Comparison of ENCODE assay signal across 21 cellular contexts in the genomic region with DNA sequence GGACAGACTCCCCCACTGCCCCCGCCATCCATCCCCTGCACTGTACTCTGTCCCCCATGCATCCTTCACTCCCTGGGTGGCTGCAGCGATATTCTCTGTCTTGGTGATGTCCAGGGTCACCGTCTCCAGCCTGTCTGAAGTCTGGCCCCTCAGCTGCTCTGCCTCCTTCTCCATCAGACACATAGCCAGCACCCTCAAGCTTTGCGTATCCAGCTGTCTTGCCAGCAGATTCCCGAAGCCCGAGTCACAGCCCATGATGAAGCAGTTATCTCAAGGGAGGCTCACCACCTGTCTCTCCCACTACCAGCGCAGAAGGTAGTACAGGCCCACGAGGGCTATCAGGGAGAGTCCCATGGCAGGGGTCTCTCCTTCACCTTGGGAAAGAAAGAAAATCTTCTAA.
A peak's percentile ranks its signal among the peaks of the same experiment; 100 is the strongest.
DNase-seq lines count a peak whose midpoint lies in the region; ATAC-seq and TF ChIP-seq lines count a peak whose summit lies in the region.
"Had no signal": no experiment of that assay in that cellular context is flagged by ENCODE, and none has a peak within 500 bp of the region (broad histone marks: within the 10 kb centered on the region; RNA-seq: fewer than 3 reads in every experiment).

No MANE protein-coding gene starts in this region.

- no TSS peak for BruUV-seq in MCF 10A (replicated peaks; lab: Mats Ljungman, UMichigan)

- POLR2A ChIA-PET in MCF 10A (lab: Yijun Ruan, JAX), result interaction anchor here (1.1 to 1.8 kb wide), 2 partner anchors 57 to 146 kb away, joined by 6 to 7 read pairs; no protein-coding TSS in a partner anchor

- TF ChIP-seq CTCF in MCF 10A (IDR thresholded peaks at IDR 0.05; ENCODE audit: unreplicated experiment), result no peak
- TF ChIP-seq CTCF in breast epithelium (IDR thresholded peaks at IDR 0.05), result no peak
- TF ChIP-seq CTCF in astrocyte of the spinal cord (IDR thresholded peaks at IDR 0.05; ENCODE audit: low read depth, low read length), result no peak

- ATAC-seq in GM21786 (IDR thresholded peaks at IDR 0.05; ENCODE audit: unreplicated experiment), result no peak
- ATAC-seq: naive thymus-derived CD4-positive, alpha-beta T cell; upper lobe of right lung had no signal

- peaks cover 0 to 4% of the 10 kb centered on the region in 2 donors for H3K4me1 ChIP-seq in breast epithelium

- intact Hi-C loops in MCF 10A (cut with micrococcal nuclease), result loop anchor here (1.0 kb wide), 1 partner anchor 146 kb away; no protein-coding TSS in a partner anchor
- intact Hi-C loops in breast epithelium (cut with DNase I; ENCODE audit: low total_unique reads), result loop anchor here (5.0 kb wide), 1 partner anchor 309 kb away; no protein-coding TSS in a partner anchor
- intact Hi-C loops in activated naive CD4-positive, alpha-beta T cell treated with anti-CD3 and anti-CD28 coated beads for 36 hours (cut with micrococcal nuclease), result loop anchor here (1.0 kb wide), 2 partner anchors 146 to 158 kb away; no protein-coding TSS in a partner anchor

- no peaks in the 10 kb centered on the region for H3K36me3 ChIP-seq in breast epithelium
- H3K36me3 ChIP-seq: left ventricle myocardium inferior, Peyer's patch, upper lobe of right lung had no signal

- H3K4me3 Mint-ChIP-seq in MCF 10A (ENCODE audit: unreplicated experiment), result no peak overlapping the region
- no peak overlapping the region for H3K4me3 Mint-ChIP-seq in activated naive CD4-positive, alpha-beta T cell treated with anti-CD3 and anti-CD28 coated beads for 36 hours
- H3K4me3 Mint-ChIP-seq: activated B cell treated with CpG ODN at 0.5 μM for 24 hours; activated naive CD4-positive, alpha-beta T cell treated with anti-CD3 and anti-CD28 coated beads, Interleukin-2, amount 50 U/mL, for 24 hours; IgD-negative memory B cell; naive thymus-derived CD4-positive, alpha-beta T cell had no signal

- no peak overlapping the region for H3K27ac ChIP-seq in breast epithelium
- H3K27ac ChIP-seq: left ventricle myocardium inferior, Peyer's patch had no signal

- H3K4me3 ChIP-seq in breast epithelium (no peak overlapping the region), astrocyte of the spinal cord (ENCODE audit: low read depth, low read length) (no peak overlapping the region)
- H3K4me3 ChIP-seq: left ventricle myocardium inferior, Peyer's patch, upper lobe of right lung had no signal

- no peaks in the 10 kb centered on the region for H3K27me3 Mint-ChIP-seq in MCF 10A (ENCODE audit: insufficient read depth, unreplicated experiment)
- H3K27me3 Mint-ChIP-seq in activated naive CD4-positive, alpha-beta T cell treated with anti-CD3 and anti-CD28 coated beads for 36 hours (ENCODE audit: low read depth), result no peaks in the 10 kb centered on the region
- H3K27me3 Mint-ChIP-seq: activated naive CD4-positive, alpha-beta T cell treated with anti-CD3 and anti-CD28 coated beads, Interleukin-2, amount 50 U/mL, for 24 hours had no signal

- H3K27ac Mint-ChIP-seq in MCF 10A (ENCODE audit: low read depth, unreplicated experiment), result peak overlapping the region; percentile 65
- H3K27ac Mint-ChIP-seq in activated naive CD4-positive, alpha-beta T cell treated with anti-CD3 and anti-CD28 coated beads for 36 hours, result no peak overlapping the region
- H3K27ac Mint-ChIP-seq: activated B cell treated with CpG ODN at 0.5 μM for 24 hours; activated naive CD4-positive, alpha-beta T cell treated with anti-CD3 and anti-CD28 coated beads, Interleukin-2, amount 50 U/mL, for 24 hours; IgD-negative memory B cell; naive thymus-derived CD4-positive, alpha-beta T cell had no signal

- DNase-seq in MCF 10A (ENCODE audit: unreplicated experiment) (no peak), breast epithelium (ENCODE audit: low spot score in 2 of 2) (no peak), astrocyte of the spinal cord (ENCODE audit: low read depth, low spot score) (peak; percentile 26), kidney tubule cell (ENCODE audit: low spot score) (peak; percentile 72), NCI-H526 (lab: John Stamatoyannopoulos, UW) (no peak)
- DNase-seq in activated T-cell treated with anti-CD3 and anti-CD28 coated beads, Interleukin-2, amount 50 U/mL, for 48 hours, result no peak
- no peak for DNase-seq in activated naive CD4-positive, alpha-beta T cell treated with anti-CD3 and anti-CD28 coated beads for 36 hours
- DNase-seq: activated B cell treated with CpG ODN at 0.5 μM for 24 hours; COR-L47; erythroblast; left ventricle myocardium inferior; naive thymus-derived CD4-positive, alpha-beta T cell; NCI-H1105 treated with DMSO at 0.1 percent for 48 hours; NCI-H510A; Peyer's patch; stimulated activated CD4-positive, alpha-beta T cell treated with anti-CD3 and anti-CD28 coated beads, Interleukin-4, amount 100 ng/mL, for 1 hour; T-helper 1 cell; upper lobe of right lung had no signal

- peaks cover 27% of the 10 kb centered on the region for H3K4me1 Mint-ChIP-seq in MCF 10A (ENCODE audit: insufficient read depth, unreplicated experiment)
- peaks cover 17% of the 10 kb centered on the region for H3K4me1 Mint-ChIP-seq in activated naive CD4-positive, alpha-beta T cell treated with anti-CD3 and anti-CD28 coated beads for 36 hours (ENCODE audit: low read depth)

- H3K9me3 Mint-ChIP-seq in MCF 10A (ENCODE audit: unreplicated experiment), result no peaks in the 10 kb centered on the region
- H3K9me3 Mint-ChIP-seq in activated naive CD4-positive, alpha-beta T cell treated with anti-CD3 and anti-CD28 coated beads for 36 hours, result no peaks in the 10 kb centered on the region
- H3K9me3 Mint-ChIP-seq: activated B cell treated with CpG ODN at 0.5 μM for 24 hours; activated naive CD4-positive, alpha-beta T cell treated with anti-CD3 and anti-CD28 coated beads, Interleukin-2, amount 50 U/mL, for 24 hours; IgD-negative memory B cell had no signal

- H3K36me3 Mint-ChIP-seq in MCF 10A (ENCODE audit: insufficient read depth, unreplicated experiment), result no peaks in the 10 kb centered on the region
- H3K36me3 Mint-ChIP-seq in activated naive CD4-positive, alpha-beta T cell treated with anti-CD3 and anti-CD28 coated beads for 36 hours (ENCODE audit: low read depth), result no peaks in the 10 kb centered on the region
- H3K36me3 Mint-ChIP-seq: activated naive CD4-positive, alpha-beta T cell treated with anti-CD3 and anti-CD28 coated beads, Interleukin-2, amount 50 U/mL, for 24 hours had no signal

- TF ChIP-seq POLR2A in breast epithelium (IDR thresholded peaks at IDR 0.05), result no peak

- in situ Hi-C loops in astrocyte of the spinal cord (cut with HindIII; ENCODE audit: low sequenced_read_pairs), result no loop called here

- no peaks in the 10 kb centered on the region for H3K27me3 ChIP-seq in breast epithelium
- H3K27me3 ChIP-seq: Peyer's patch, upper lobe of right lung had no signal

- CTCF ChIA-PET in MCF 10A (lab: Yijun Ruan, JAX), result interaction anchor here (0.6 to 2.6 kb wide), 14 partner anchors 9 to 392 kb away, joined by 3 to 33 read pairs (median 4); a partner anchor contains a TSS
- CTCF ChIA-PET in activated naive CD4-positive, alpha-beta T cell treated with anti-CD3 and anti-CD28 coated beads for 36 hours (lab: Charles Lee), result interaction anchor here (0.8 to 2.6 kb wide), 5 partner anchors 26 to 270 kb away, joined by 3 to 19 read pairs (median 3); a partner anchor contains a TSS

- H3K9me3 ChIP-seq in breast epithelium, result no peaks in the 10 kb centered on the region
- H3K9me3 ChIP-seq: left ventricle myocardium inferior, Peyer's patch, upper lobe of right lung had no signal

Comparison
In these comparisons a context has a peak if more than half of its experiments do, and no peak if none do; other contexts are left out.
1. DNase-seq: peak in astrocyte of the spinal cord (single experiment) and kidney tubule cell (single experiment); none in MCF 10A (single experiment), breast epithelium (0 of 2), NCI-H526 (0 of 2), activated T-cell treated with anti-CD3 and anti-CD28 coated beads, Interleukin-2, amount 50 U/mL, for 48 hours (0 of 2) and activated naive CD4-positive, alpha-beta T cell treated with anti-CD3 and anti-CD28 coated beads for 36 hours (single experiment).